Comparison of ENCODE assay signal across 18 cellular contexts in the genomic region with DNA sequence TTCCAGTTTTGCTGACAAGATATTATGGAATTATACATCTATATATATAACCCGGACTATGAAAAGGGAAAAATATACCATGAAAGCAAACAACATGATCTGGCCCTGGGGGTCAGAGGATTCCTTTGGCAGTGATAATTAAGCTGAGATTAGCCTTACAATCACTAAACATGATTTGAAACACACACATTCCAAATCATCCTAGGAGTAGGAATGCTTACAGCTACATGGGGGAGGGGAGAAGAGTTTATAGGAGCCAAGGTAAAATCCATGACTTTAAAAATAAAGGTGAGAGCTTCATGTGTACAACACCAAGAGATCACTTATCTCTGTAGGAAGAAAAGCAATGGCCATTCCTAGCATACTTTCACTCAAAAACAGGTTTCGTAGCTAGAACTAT. TPM values are rescaled to one million over a fixed set of nuclear protein-coding genes. Genes with fewer than 3 reads are reported as not detected.
DNase-seq lines count a peak whose midpoint lies in the region; ATAC-seq, FAIRE-seq and TF ChIP-seq lines count a peak whose summit lies in the region.
"Had no signal": no experiment of that assay in that cellular context is flagged by ENCODE, and none has a peak within 500 bp of the region (broad histone marks: within the 10 kb centered on the region; RNA-seq: fewer than 3 reads in every experiment).

No MANE protein-coding gene starts in this region.

- DNase-seq in effector memory CD8-positive, alpha-beta T cell = no peak
- DNase-seq in neural crest cell (ENCODE audit: low read depth, low spot score) = no peak
- DNase-seq in transverse colon = no peak
- DNase-seq in NCI-H2107 treated with DMSO at 0.1 percent for 48 hours (lab: John Stamatoyannopoulos, UW; ENCODE audit: unreplicated experiment) = no peak
- no peak for DNase-seq in kidney
- DNase-seq: activated CD8-positive, alpha-beta T cell treated with anti-CD3 and anti-CD28 coated beads for 36 hours; activated T-cell treated with anti-CD3 and anti-CD28 coated beads, Interleukin-2, amount 50 U/mL, for 24 hours; cortex of kidney; naive thymus-derived CD8-positive, alpha-beta T cell; NCI-H1092; NCI-H526; SHP77; stimulated activated CD4-positive, alpha-beta T cell treated with anti-CD3 and anti-CD28 coated beads, Interleukin-12 subunit alpha, Interleukin-12 subunit beta, amount 100 ng/mL, for 4 hours had no signal

- TF ChIP-seq CTCF in VCaP (conservative IDR thresholded peaks at IDR 0.05) (no peak), neural crest cell (conservative IDR thresholded peaks at IDR 0.05) (no peak), transverse colon (IDR thresholded peaks at IDR 0.05) (no peak), kidney (IDR thresholded peaks at IDR 0.05; ENCODE audit: borderline replicate concordance, extremely low read depth, insufficient read depth) (no peak)

- peak overlapping the region; percentile 92 for H3K27ac ChIP-seq in VCaP
- peak overlapping the region in 3 of 4 donors; percentile 20 to 56 (median 29) for H3K27ac ChIP-seq in transverse colon
- H3K27ac ChIP-seq in kidney (ENCODE audit: low read depth in 2 of 2, low read length in 2 of 2) = peak overlapping the region in 1 of 2 donors; percentile 20

- H3K4me3 ChIP-seq in transverse colon = no peak overlapping the region
- H3K4me3 ChIP-seq in kidney (ENCODE audit: low read length in 2 of 2) = no peak overlapping the region
- H3K4me3 ChIP-seq: lung had no signal

- FAIRE-seq in kidney (lab: Jason Lieb, UNC) = no peak

- ATAC-seq in effector memory CD8-positive, alpha-beta T cell (replicated peaks) = no peak
- no peak for ATAC-seq in HG02571 (IDR thresholded peaks at IDR 0.05; ENCODE audit: unreplicated experiment)
- ATAC-seq: activated CD8-positive, alpha-beta T cell treated with anti-CD3 and anti-CD28 coated beads for 36 hours; HCT116; naive thymus-derived CD8-positive, alpha-beta T cell had no signal

- intact Hi-C loops in transverse colon (cut with DNase I; ENCODE audit: low total_unique reads) (no loop called here), kidney (cut with DNase I) (no loop called here)

- 72 to 78% methylated on average over 2 of the region's 2 CpGs for WGBS in transverse colon (ENCODE audit: low coverage in 1 of 2), 2 donors

- H3K4me3 Mint-ChIP-seq in effector memory CD8-positive, alpha-beta T cell = peak overlapping the region in 1 of 2 donors; percentile 55
- H3K4me3 Mint-ChIP-seq in neural crest cell = no peak overlapping the region
- H3K4me3 Mint-ChIP-seq: activated CD8-positive, alpha-beta T cell treated with anti-CD3 and anti-CD28 coated beads for 36 hours; activated naive CD4-positive, alpha-beta T cell treated with anti-CD3 and anti-CD28 coated beads, Interleukin-2, amount 50 U/mL, for 24 hours; activated T-cell treated with anti-CD3 and anti-CD28 coated beads, Interleukin-2, amount 50 U/mL, for 24 hours; naive thymus-derived CD8-positive, alpha-beta T cell had no signal

- in situ Hi-C loops in transverse colon (cut with MboI; ENCODE audit: low pct_ligation_motif_present in 1 of 4, low pct_unique_long_range_greater_than_20kb in 1 of 4, low sequenced_read_pairs in 3 of 4) = no loop called here

- no peak overlapping the region for H3K9ac ChIP-seq in kidney (ENCODE audit: low read length in 2 of 2)

- H3K4me1 ChIP-seq in transverse colon = peaks cover 5 to 41% (median 11%) of the 10 kb centered on the region in 4 donors
- peaks cover 8 to 17% of the 10 kb centered on the region in 2 donors for H3K4me1 ChIP-seq in kidney (ENCODE audit: control insufficient read depth in 1 of 2, insufficient read depth in 1 of 2, low read depth in 1 of 2, low read length in 2 of 2)

- peak overlapping the region; percentile 63 to 85 for H3K27ac Mint-ChIP-seq in effector memory CD8-positive, alpha-beta T cell
- peak overlapping the region; percentile 58 for H3K27ac Mint-ChIP-seq in neural crest cell (ENCODE audit: unreplicated experiment)
- H3K27ac Mint-ChIP-seq: activated CD8-positive, alpha-beta T cell treated with anti-CD3 and anti-CD28 coated beads for 36 hours; activated naive CD4-positive, alpha-beta T cell treated with anti-CD3 and anti-CD28 coated beads, Interleukin-2, amount 50 U/mL, for 24 hours; activated T-cell treated with anti-CD3 and anti-CD28 coated beads, Interleukin-2, amount 50 U/mL, for 24 hours had no signal

- no peak for TF ChIP-seq EP300 in transverse colon (IDR thresholded peaks at IDR 0.05; ENCODE audit: low read depth)

- peaks cover 42 to 59% of the 10 kb centered on the region in 2 donors for H3K4me1 Mint-ChIP-seq in effector memory CD8-positive, alpha-beta T cell (ENCODE audit: low read depth in 2 of 2)
- peaks cover 23% of the 10 kb centered on the region for H3K4me1 Mint-ChIP-seq in neural crest cell

- no peaks in the 10 kb centered on the region for H3K9me3 ChIP-seq in transverse colon
- no peaks in the 10 kb centered on the region for H3K9me3 ChIP-seq in kidney (ENCODE audit: control insufficient read depth in 1 of 2, low read length in 2 of 2)

- no peaks in the 10 kb centered on the region for H3K27me3 Mint-ChIP-seq in effector memory CD8-positive, alpha-beta T cell
- no peaks in the 10 kb centered on the region for H3K27me3 Mint-ChIP-seq in neural crest cell (ENCODE audit: low read depth)
- H3K27me3 Mint-ChIP-seq: activated CD8-positive, alpha-beta T cell treated with anti-CD3 and anti-CD28 coated beads for 36 hours; activated naive CD4-positive, alpha-beta T cell treated with anti-CD3 and anti-CD28 coated beads, Interleukin-2, amount 50 U/mL, for 24 hours; activated T-cell treated with anti-CD3 and anti-CD28 coated beads, Interleukin-2, amount 50 U/mL, for 24 hours; naive thymus-derived CD8-positive, alpha-beta T cell had no signal

- peaks cover 8% of the 10 kb centered on the region for H3K36me3 Mint-ChIP-seq in effector memory CD8-positive, alpha-beta T cell (ENCODE audit: insufficient read depth)
- peaks cover 17% of the 10 kb centered on the region for H3K36me3 Mint-ChIP-seq in neural crest cell (ENCODE audit: low read depth)

- H3K27me3 ChIP-seq in transverse colon = no peaks in the 10 kb centered on the region

- H3K36me3 ChIP-seq in transverse colon (no peaks in the 10 kb centered on the region), kidney (ENCODE audit: control insufficient read depth in 1 of 2, insufficient read depth in 2 of 2, low read length in 2 of 2) (no peaks in the 10 kb centered on the region)

- no peaks in the 10 kb centered on the region for H3K9me3 Mint-ChIP-seq in effector memory CD8-positive, alpha-beta T cell
- no peaks in the 10 kb centered on the region for H3K9me3 Mint-ChIP-seq in neural crest cell
- H3K9me3 Mint-ChIP-seq: activated CD8-positive, alpha-beta T cell treated with anti-CD3 and anti-CD28 coated beads for 36 hours; activated naive CD4-positive, alpha-beta T cell treated with anti-CD3 and anti-CD28 coated beads, Interleukin-2, amount 50 U/mL, for 24 hours; activated T-cell treated with anti-CD3 and anti-CD28 coated beads, Interleukin-2, amount 50 U/mL, for 24 hours; naive thymus-derived CD8-positive, alpha-beta T cell had no signal

- TF ChIP-seq POLR2A in transverse colon (IDR thresholded peaks at IDR 0.05) = no peak

RNA-seq across cellular contexts. Expression of a gene that starts 57.6 kb away (rescaled TPM):
- 38.2 and 41.3 TPM in 2 replicates for total RNA-seq in neural crest cell
- 10 to 100 TPM in 3 of 4 donors, 1 to 10 TPM in 1; 9.8 to 27.2 (median 19.4) TPM for total RNA-seq in transverse colon
- 81.6 TPM for total RNA-seq in kidney
- polyA plus RNA-seq in kidney (ENCODE audit: insufficient read depth, low read depth, low replicate concordance) = 9.5 TPM
